Comparison of ENCODE assay signal across 22 cellular contexts in the genomic region with DNA sequence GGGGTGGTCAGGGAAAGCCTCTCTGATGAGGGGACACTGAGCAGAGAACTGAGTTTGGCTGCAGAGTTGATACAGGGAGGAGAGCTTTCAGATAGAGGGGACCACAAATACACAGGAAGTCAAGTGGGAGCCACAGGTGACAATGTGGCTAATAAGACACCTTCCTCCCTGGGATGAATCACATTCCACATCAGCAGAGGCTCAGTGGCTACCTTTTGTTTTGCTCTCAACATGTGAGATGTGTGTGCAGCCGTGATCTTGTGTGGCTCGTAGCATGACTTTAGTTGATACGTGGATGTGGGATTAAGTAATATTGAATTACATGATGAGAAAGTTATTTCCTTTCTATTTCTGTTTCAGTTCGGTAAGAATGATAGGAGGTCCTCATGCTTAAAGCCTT. TPM values are rescaled to one million over a fixed set of nuclear protein-coding genes. Genes with fewer than 3 reads are reported as not detected.
DNase-seq lines count a peak whose midpoint lies in the region; ATAC-seq and TF ChIP-seq lines count a peak whose summit lies in the region.
"Had no signal": no experiment of that assay in that cellular context is flagged by ENCODE, and none has a peak within 500 bp of the region (broad histone marks: within the 10 kb centered on the region; RNA-seq: fewer than 3 reads in every experiment).

No MANE protein-coding gene starts in this region.

- 17 to 20% methylated on average over 4 of the region's 4 CpGs for WGBS in GM23248 (ENCODE audit: low coverage in 1 of 2, low lambda C conversion rate in 2 of 2, missing lambda C conversion rate in 2 of 2), 2 experiments

- peak overlapping the region; percentile 49 for H3K4me3 ChIP-seq in GM23248
- H3K4me3 ChIP-seq in choroid plexus epithelial cell (ENCODE audit: low read depth, low read length) = no peak overlapping the region
- H3K4me3 ChIP-seq: hepatocyte, skin epidermis had no signal

- H3K9me3 ChIP-seq in GM23248 (ENCODE audit: low read depth) = no peaks in the 10 kb centered on the region

- H3K27ac Mint-ChIP-seq in natural killer cell treated with Interleukin-12 subunit alpha and Interleukin-12 subunit beta and Interleukin-15 and Interleukin-18, amount 100 ng/mL, for 72 hours = peak overlapping the region; percentile 21 to 70
- H3K27ac Mint-ChIP-seq: T-helper 2 cell treated with Interferon-gamma antibody and Interleukin-4, amounts not matched to agents 5 μg/mL and 100 μg/mL, for 36 hours had no signal

- H3F3A ChIP-seq in GM23248 (ENCODE audit: insufficient read depth) = no peaks in the 10 kb centered on the region

- in situ Hi-C loops in GM23248 (cut with MboI) = no loop called here

- H3K27me3 ChIP-seq in GM23248 (replicated peaks; ENCODE audit: insufficient read depth) = no peaks in the 10 kb centered on the region
- H3K27me3 ChIP-seq: hepatocyte had no signal

- peaks cover 3% of the 10 kb centered on the region for H3K36me3 Mint-ChIP-seq in natural killer cell treated with Interleukin-12 subunit alpha and Interleukin-12 subunit beta and Interleukin-15 and Interleukin-18, amount 100 ng/mL, for 72 hours

- H3K4me2 ChIP-seq in GM23248 (ENCODE audit: unreplicated experiment) = peak overlapping the region; percentile 52
- H3K4me2 ChIP-seq: hepatocyte had no signal

- peak overlapping the region; percentile 77 for H2AFZ ChIP-seq in GM23248
- H2AFZ ChIP-seq: hepatocyte had no signal

- ATAC-seq in activated CD4-positive, CD25-positive, alpha-beta regulatory T cell treated with anti-CD3 and anti-CD28 coated beads, Interleukin-2, amount 50 U/mL, for 24 hours = peak; percentile 25 to 38
- peak; percentile 24 to 76 for ATAC-seq in natural killer cell treated with Interleukin-12 subunit alpha and Interleukin-12 subunit beta and Interleukin-15 and Interleukin-18, amount 100 ng/mL, for 72 hours
- ATAC-seq in HG03442 (IDR thresholded peaks at IDR 0.05; ENCODE audit: unreplicated experiment) = no peak
- ATAC-seq: naive thymus-derived CD4-positive, alpha-beta T cell had no signal

- no peak for DNase-seq in activated CD4-positive, CD25-positive, alpha-beta regulatory T cell (lab: John Stamatoyannopoulos, UW)
- peak; percentile 58 for DNase-seq in GM23248
- peak; percentile 29 for DNase-seq in choroid plexus epithelial cell (ENCODE audit: low read depth)
- no peak for DNase-seq in natural killer cell treated with Interleukin-12 subunit alpha and Interleukin-12 subunit beta and Interleukin-15 and Interleukin-18, amount 100 ng/mL, for 72 hours (ENCODE audit: low spot score)
- DNase-seq in NCI-H1417 treated with DMSO at 0.1 percent for 48 hours (lab: John Stamatoyannopoulos, UW) = no peak
- no peak for DNase-seq in NCI-H1105 (lab: John Stamatoyannopoulos, UW)
- DNase-seq: activated CD4-positive, CD25-positive, alpha-beta regulatory T cell treated with anti-CD3 and anti-CD28 coated beads, Interleukin-2, amount 50 U/mL, for 72 hours; aorta; C1 segment of cervical spinal cord; GF-D8; H9; mammary epithelial cell; naive thymus-derived CD4-positive, alpha-beta T cell; NCI-H1694; posterior cingulate gyrus; stimulated activated CD4-positive, alpha-beta T cell treated with anti-CD3 and anti-CD28 coated beads, Interleukin-2, amount 100 ng/mL, for 48 hours; substantia nigra had no signal

- H3K9ac ChIP-seq in GM23248 = peak overlapping the region; percentile 32

- peaks cover 8% of the 10 kb centered on the region; the same call in 1 of the 2 replicates for H3K4me1 ChIP-seq in GM23248 (ENCODE audit: insufficient read depth)

- peak overlapping the region; percentile 67 for H3K4me3 Mint-ChIP-seq in natural killer cell treated with Interleukin-12 subunit alpha and Interleukin-12 subunit beta and Interleukin-15 and Interleukin-18, amount 100 ng/mL, for 72 hours
- H3K4me3 Mint-ChIP-seq: H9; T-helper 2 cell treated with Interferon-gamma antibody and Interleukin-4, amounts not matched to agents 5 μg/mL and 100 μg/mL, for 36 hours had no signal

- peaks cover 17% of the 10 kb centered on the region for H3K79me2 ChIP-seq in GM23248 (ENCODE audit: insufficient read depth)

- H3K4me1 Mint-ChIP-seq in natural killer cell treated with Interleukin-12 subunit alpha and Interleukin-12 subunit beta and Interleukin-15 and Interleukin-18, amount 100 ng/mL, for 72 hours (ENCODE audit: low read depth in 2 of 2) = peaks cover 22 to 30% of the 10 kb centered on the region in 2 donors

- no peaks in the 10 kb centered on the region for H3K27me3 Mint-ChIP-seq in natural killer cell treated with Interleukin-12 subunit alpha and Interleukin-12 subunit beta and Interleukin-15 and Interleukin-18, amount 100 ng/mL, for 72 hours
- H3K27me3 Mint-ChIP-seq: naive thymus-derived CD4-positive, alpha-beta T cell had no signal

- H3K36me3 ChIP-seq in GM23248 (ENCODE audit: low read depth) = no peaks in the 10 kb centered on the region

- peak overlapping the region; percentile 24; the same call in 1 of the 2 replicates for H3K27ac ChIP-seq in GM23248
- H3K27ac ChIP-seq: hepatocyte, skin epidermis had no signal

- no peaks in the 10 kb centered on the region for H3K9me3 Mint-ChIP-seq in natural killer cell treated with Interleukin-12 subunit alpha and Interleukin-12 subunit beta and Interleukin-15 and Interleukin-18, amount 100 ng/mL, for 72 hours
- H3K9me3 Mint-ChIP-seq: H9; naive thymus-derived CD4-positive, alpha-beta T cell; T-helper 2 cell treated with Interferon-gamma antibody and Interleukin-4, amounts not matched to agents 5 μg/mL and 100 μg/mL, for 36 hours had no signal

- no peaks in the 10 kb centered on the region for H3K9me2 ChIP-seq in GM23248 (ENCODE audit: insufficient read depth)

- TF ChIP-seq CTCF in choroid plexus epithelial cell (conservative IDR thresholded peaks at IDR 0.05; ENCODE audit: low read depth, low read length) = no peak

- H4K20me1 ChIP-seq in GM23248 (ENCODE audit: insufficient read depth) = no peaks in the 10 kb centered on the region

RNA-seq across cellular contexts. Expression of gene CRADD, which starts 7.5 kb away (rescaled TPM):
- 12.9 and 21.5 TPM in 2 replicates for total RNA-seq in GM23248 (2014; rRNA removed; shearing (Covaris generic))
- polyA plus RNA-seq in GM23248 (2016; fragmentation: Nextera tagmentation; extraction: Ambion mirVana) = 18.6 and 19.6 TPM in 2 replicates
- 10 to 100 TPM; 11.9 to 12.2 TPM for total RNA-seq in natural killer cell treated with Interleukin-12 subunit alpha and Interleukin-12 subunit beta and Interleukin-15 and Interleukin-18, amount 100 ng/mL, for 72 hours

Comparison
In these comparisons a context has a peak if more than half of its experiments do, and no peak if none do; other contexts are left out.
1. DNase-seq: peak in GM23248 (single experiment) and choroid plexus epithelial cell (single experiment); none in activated CD4-positive, CD25-positive, alpha-beta regulatory T cell (0 of 4), natural killer cell treated with Interleukin-12 subunit alpha and Interleukin-12 subunit beta and Interleukin-15 and Interleukin-18, amount 100 ng/mL, for 72 hours (single experiment), NCI-H1417 treated with DMSO at 0.1 percent for 48 hours (single experiment) and NCI-H1105 (single experiment).